Comparison of ENCODE assay signal across 2 cellular contexts in the genomic region with DNA sequence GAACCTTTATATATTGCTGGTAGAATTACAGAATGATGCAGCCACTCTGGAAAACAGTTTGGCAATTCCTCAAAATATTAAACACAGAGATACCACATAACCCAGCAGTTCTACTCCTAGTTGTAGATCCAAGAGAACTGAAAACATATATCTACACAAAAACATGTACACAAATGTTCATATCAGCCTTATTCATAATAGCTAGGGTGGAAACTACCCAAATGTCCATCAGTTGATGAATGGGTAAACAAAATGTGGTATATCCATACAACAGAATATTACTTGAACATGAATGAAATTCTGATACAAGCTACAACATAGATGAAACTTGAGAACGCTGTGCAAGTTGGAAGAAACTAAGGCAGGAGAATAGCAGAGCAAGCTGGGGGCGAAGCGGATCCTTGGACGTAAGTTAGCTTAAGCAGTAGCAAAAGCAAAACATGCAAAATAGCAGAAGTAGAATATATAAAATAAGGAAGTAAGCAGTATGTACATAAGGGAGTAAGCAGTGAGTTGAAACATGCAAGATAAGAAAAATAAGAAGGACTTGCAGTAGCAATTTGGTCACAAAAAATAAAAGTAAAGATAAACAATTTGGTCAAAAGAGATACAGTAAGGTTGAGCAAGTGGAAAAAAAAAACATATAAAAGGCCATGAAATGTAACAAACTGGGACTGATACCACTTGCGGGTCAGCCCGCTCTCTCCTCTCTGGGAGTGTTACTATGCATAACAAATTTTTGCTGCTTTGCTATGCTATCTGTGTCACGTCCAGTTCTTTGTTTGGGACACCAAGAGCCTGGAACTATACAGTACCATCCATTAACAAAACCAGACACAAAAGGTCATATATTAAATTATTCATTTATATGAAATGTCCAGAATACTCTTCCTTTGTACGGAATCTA.
TF ChIP-seq lines count a peak whose summit lies in the region.

No MANE protein-coding gene starts in this region.

TF ChIP-seq in SK-N-SH treated with all-trans-retinoic acid at 6 μM for 48 hours, 23 proteins besides CTCF, POLR2A, EP300 and RAD21:
- TF ChIP-seq ZFP30 (CRISPR knock-in tag; IDR thresholded peaks at IDR 0.05) (no peak), ZNF8 (CRISPR knock-in tag; IDR thresholded peaks at IDR 0.05) (peak; percentile 88)

TF ChIP-seq in SK-N-SH, 30 proteins besides CTCF, POLR2A, EP300 and RAD21:
- no peak for TF ChIP-seq RFX5 (IDR thresholded peaks at IDR 0.05; ENCODE audit: low read length)
- TF ChIP-seq EZH2phosphoT487 (IDR thresholded peaks at IDR 0.05; ENCODE audit: borderline replicate concordance, low read depth): no peak
- TF ChIP-seq FOSL2 (IDR thresholded peaks at IDR 0.05; ENCODE audit: borderline replicate concordance, low read depth): no peak
- TF ChIP-seq SMC3 (IDR thresholded peaks at IDR 0.05; ENCODE audit: low read depth, low read length): no peak
- TF ChIP-seq TEAD4 (IDR thresholded peaks at IDR 0.05; ENCODE audit: borderline replicate concordance, insufficient read depth): no peak
- TF ChIP-seq, protein P1, sequence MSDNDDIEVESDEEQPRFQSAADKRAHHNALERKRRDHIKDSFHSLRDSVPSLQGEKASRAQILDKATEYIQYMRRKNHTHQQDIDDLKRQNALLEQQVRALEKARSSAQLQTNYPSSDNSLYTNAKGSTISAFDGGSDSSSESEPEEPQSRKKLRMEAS (IDR thresholded peaks at IDR 0.05; ENCODE audit: low read depth): no peak
- TF ChIP-seq YY1 (IDR thresholded peaks at IDR 0.05; ENCODE audit: low read depth): no peak
- TF ChIP-seq, protein P2, sequence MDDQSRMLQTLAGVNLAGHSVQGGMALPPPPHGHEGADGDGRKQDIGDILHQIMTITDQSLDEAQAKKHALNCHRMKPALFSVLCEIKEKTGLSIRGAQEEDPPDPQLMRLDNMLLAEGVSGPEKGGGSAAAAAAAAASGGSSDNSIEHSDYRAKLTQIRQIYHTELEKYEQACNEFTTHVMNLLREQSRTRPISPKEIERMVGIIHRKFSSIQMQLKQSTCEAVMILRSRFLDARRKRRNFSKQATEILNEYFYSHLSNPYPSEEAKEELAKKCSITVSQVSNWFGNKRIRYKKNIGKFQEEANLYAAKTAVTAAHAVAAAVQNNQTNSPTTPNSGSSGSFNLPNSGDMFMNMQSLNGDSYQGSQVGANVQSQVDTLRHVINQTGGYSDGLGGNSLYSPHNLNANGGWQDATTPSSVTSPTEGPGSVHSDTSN (IDR thresholded peaks at IDR 0.05): no peak
- TF ChIP-seq JUND (IDR thresholded peaks at IDR 0.05): no peak
- no peak for TF ChIP-seq GABPA (IDR thresholded peaks at IDR 0.05; ENCODE audit: low read depth)
- TF ChIP-seq, protein P3, sequence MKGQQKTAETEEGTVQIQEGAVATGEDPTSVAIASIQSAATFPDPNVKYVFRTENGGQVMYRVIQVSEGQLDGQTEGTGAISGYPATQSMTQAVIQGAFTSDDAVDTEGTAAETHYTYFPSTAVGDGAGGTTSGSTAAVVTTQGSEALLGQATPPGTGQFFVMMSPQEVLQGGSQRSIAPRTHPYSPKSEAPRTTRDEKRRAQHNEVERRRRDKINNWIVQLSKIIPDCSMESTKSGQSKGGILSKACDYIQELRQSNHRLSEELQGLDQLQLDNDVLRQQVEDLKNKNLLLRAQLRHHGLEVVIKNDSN (IDR thresholded peaks at IDR 0.05; ENCODE audit: borderline replicate concordance, low read depth): no peak
- TF ChIP-seq, protein P4, sequence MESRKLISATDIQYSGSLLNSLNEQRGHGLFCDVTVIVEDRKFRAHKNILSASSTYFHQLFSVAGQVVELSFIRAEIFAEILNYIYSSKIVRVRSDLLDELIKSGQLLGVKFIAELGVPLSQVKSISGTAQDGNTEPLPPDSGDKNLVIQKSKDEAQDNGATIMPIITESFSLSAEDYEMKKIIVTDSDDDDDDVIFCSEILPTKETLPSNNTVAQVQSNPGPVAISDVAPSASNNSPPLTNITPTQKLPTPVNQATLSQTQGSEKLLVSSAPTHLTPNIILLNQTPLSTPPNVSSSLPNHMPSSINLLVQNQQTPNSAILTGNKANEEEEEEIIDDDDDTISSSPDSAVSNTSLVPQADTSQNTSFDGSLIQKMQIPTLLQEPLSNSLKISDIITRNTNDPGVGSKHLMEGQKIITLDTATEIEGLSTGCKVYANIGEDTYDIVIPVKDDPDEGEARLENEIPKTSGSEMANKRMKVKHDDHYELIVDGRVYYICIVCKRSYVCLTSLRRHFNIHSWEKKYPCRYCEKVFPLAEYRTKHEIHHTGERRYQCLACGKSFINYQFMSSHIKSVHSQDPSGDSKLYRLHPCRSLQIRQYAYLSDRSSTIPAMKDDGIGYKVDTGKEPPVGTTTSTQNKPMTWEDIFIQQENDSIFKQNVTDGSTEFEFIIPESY (IDR thresholded peaks at IDR 0.05; ENCODE audit: borderline replicate concordance, low read depth): no peak
- TF ChIP-seq, protein P5, sequence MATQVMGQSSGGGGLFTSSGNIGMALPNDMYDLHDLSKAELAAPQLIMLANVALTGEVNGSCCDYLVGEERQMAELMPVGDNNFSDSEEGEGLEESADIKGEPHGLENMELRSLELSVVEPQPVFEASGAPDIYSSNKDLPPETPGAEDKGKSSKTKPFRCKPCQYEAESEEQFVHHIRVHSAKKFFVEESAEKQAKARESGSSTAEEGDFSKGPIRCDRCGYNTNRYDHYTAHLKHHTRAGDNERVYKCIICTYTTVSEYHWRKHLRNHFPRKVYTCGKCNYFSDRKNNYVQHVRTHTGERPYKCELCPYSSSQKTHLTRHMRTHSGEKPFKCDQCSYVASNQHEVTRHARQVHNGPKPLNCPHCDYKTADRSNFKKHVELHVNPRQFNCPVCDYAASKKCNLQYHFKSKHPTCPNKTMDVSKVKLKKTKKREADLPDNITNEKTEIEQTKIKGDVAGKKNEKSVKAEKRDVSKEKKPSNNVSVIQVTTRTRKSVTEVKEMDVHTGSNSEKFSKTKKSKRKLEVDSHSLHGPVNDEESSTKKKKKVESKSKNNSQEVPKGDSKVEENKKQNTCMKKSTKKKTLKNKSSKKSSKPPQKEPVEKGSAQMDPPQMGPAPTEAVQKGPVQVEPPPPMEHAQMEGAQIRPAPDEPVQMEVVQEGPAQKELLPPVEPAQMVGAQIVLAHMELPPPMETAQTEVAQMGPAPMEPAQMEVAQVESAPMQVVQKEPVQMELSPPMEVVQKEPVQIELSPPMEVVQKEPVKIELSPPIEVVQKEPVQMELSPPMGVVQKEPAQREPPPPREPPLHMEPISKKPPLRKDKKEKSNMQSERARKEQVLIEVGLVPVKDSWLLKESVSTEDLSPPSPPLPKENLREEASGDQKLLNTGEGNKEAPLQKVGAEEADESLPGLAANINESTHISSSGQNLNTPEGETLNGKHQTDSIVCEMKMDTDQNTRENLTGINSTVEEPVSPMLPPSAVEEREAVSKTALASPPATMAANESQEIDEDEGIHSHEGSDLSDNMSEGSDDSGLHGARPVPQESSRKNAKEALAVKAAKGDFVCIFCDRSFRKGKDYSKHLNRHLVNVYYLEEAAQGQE (IDR thresholded peaks at IDR 0.05; ENCODE audit: low read depth, low read length): no peak
- TF ChIP-seq TCF12 (IDR thresholded peaks at IDR 0.05): no peak
- TF ChIP-seq TAF1 (IDR thresholded peaks at IDR 0.05; ENCODE audit: borderline replicate concordance, low read depth, low read length): no peak
- TF ChIP-seq, protein P6, sequence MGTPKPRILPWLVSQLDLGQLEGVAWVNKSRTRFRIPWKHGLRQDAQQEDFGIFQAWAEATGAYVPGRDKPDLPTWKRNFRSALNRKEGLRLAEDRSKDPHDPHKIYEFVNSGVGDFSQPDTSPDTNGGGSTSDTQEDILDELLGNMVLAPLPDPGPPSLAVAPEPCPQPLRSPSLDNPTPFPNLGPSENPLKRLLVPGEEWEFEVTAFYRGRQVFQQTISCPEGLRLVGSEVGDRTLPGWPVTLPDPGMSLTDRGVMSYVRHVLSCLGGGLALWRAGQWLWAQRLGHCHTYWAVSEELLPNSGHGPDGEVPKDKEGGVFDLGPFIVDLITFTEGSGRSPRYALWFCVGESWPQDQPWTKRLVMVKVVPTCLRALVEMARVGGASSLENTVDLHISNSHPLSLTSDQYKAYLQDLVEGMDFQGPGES (IDR thresholded peaks at IDR 0.05; ENCODE audit: low read depth, low read length): no peak
- no peak for TF ChIP-seq MXI1 (IDR thresholded peaks at IDR 0.05; ENCODE audit: low read depth, low read length)
